Comparison of ENCODE assay signal across 33 cellular contexts in the genomic region with DNA sequence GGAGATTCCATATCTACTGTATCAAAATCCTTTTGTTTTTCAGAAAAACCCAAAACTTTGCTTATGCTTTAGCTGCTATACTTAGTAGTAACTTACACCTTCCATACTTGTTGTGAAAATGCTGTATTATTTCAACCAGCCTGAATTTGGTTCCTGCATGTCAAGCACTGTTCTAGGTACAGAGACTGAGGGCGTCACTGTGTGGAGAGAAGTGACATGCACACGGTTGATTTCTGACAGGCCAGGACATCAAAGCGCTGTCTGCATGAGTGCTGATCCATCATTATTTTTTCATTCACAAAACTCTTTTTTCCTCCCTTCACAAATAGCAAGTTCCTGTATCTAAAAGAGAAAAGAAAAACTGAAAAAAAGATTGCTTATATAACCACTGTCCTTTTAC.
"Had no signal": no experiment of that assay in that cellular context is flagged by ENCODE, and none has a peak within 500 bp of the region (broad histone marks: within the 10 kb centered on the region; RNA-seq: fewer than 3 reads in every experiment).

No MANE protein-coding gene starts in this region.

- H3K27me3 ChIP-seq: adrenal gland, brain microvascular endothelial cell, esophagus muscularis mucosa, foreskin keratinocyte, gastrocnemius medialis, heart left ventricle had no signal

- H3K27ac ChIP-seq: adrenal gland, brain microvascular endothelial cell, esophagus muscularis mucosa, foreskin keratinocyte, gastrocnemius medialis, heart left ventricle, WERI-Rb-1 had no signal

- DNase-seq: activated B cell treated with CpG ODN at 0.5 μM for 24 hours; activated CD4-positive, alpha-beta T cell treated with anti-CD3 and anti-CD28 coated beads for 48 hours; activated CD4-positive, alpha-beta T cell treated with anti-CD3 and anti-CD28 coated beads, Interleukin-2, amount 50 U/mL, for 1 hour; activated CD4-positive, alpha-beta T cell treated with anti-CD3 and anti-CD28 coated beads, Interleukin-2, amount 50 U/mL, for 48 hours; activated CD8-positive, alpha-beta memory T cell treated with anti-CD3 and anti-CD28 coated beads for 24 hours; activated CD8-positive, alpha-beta T cell treated with anti-CD3 and anti-CD28 coated beads for 36 hours; activated effector memory CD4-positive, alpha-beta T cell treated with anti-CD3 and anti-CD28 coated beads, Interleukin-2, amount 50 U/mL, for 16 hours; activated naive CD4-positive, alpha-beta T cell treated with anti-CD3 and anti-CD28 coated beads for 36 hours; activated naive CD8-positive, alpha-beta T cell treated with anti-CD3 and anti-CD28 coated beads for 36 hours; activated naive CD8-positive, alpha-beta T cell treated with anti-CD3 and anti-CD28 coated beads, Interleukin-2, amount 50 U/mL, for 24 hours; activated T-cell treated with anti-CD3 and anti-CD28 coated beads, Interleukin-2, amount 50 U/mL, for 4 hours; adrenal gland; amygdala; aorta; brain microvascular endothelial cell; cortex of kidney; dermis blood vessel endothelial cell; effector CD4-positive, alpha-beta T cell; effector memory CD8-positive, alpha-beta T cell; erythroblast; foreskin keratinocyte; gastrocnemius medialis; glutamatergic neuron; heart left ventricle; T-helper 17 cell; T1000; WERI-Rb-1 had no signal

- H3K36me3 ChIP-seq: gastrocnemius medialis had no signal

- H3K4me1 ChIP-seq: foreskin keratinocyte had no signal

- H3K9me3 Mint-ChIP-seq: activated B cell treated with CpG ODN at 0.5 μM for 24 hours; activated CD8-positive, alpha-beta T cell treated with anti-CD3 and anti-CD28 coated beads for 36 hours; activated naive CD4-positive, alpha-beta T cell treated with anti-CD3 and anti-CD28 coated beads for 36 hours; activated naive CD4-positive, alpha-beta T cell treated with anti-CD3 and anti-CD28 coated beads, Interleukin-2, amount 50 U/mL, for 24 hours; activated naive CD8-positive, alpha-beta T cell treated with anti-CD3 and anti-CD28 coated beads for 36 hours; activated naive CD8-positive, alpha-beta T cell treated with anti-CD3 and anti-CD28 coated beads, Interleukin-2, amount 50 U/mL, for 24 hours; activated T-cell treated with anti-CD3 and anti-CD28 coated beads, Interleukin-2, amount 50 U/mL, for 4 hours; activated T-helper 2 cell treated with anti-CD3 and anti-CD28 coated beads, Interferon-gamma antibody, Interleukin-2, Interleukin-4, amounts not matched to agents 10 μg/mL and 5 μg/mL and 100 μg/mL, durations not matched to agents 14 hours and 24 hours and 36 hours; central memory CD8-positive, alpha-beta T cell; effector memory CD8-positive, alpha-beta T cell; T-helper 2 cell treated with Interferon-gamma antibody and Interleukin-4, amounts not matched to agents 5 μg/mL and 100 μg/mL, for 36 hours had no signal

- H3K27ac Mint-ChIP-seq: activated B cell treated with CpG ODN at 0.5 μM for 24 hours; activated CD8-positive, alpha-beta T cell treated with anti-CD3 and anti-CD28 coated beads for 36 hours; activated naive CD4-positive, alpha-beta T cell treated with anti-CD3 and anti-CD28 coated beads for 36 hours; activated naive CD4-positive, alpha-beta T cell treated with anti-CD3 and anti-CD28 coated beads, Interleukin-2, amount 50 U/mL, for 24 hours; activated naive CD8-positive, alpha-beta T cell treated with anti-CD3 and anti-CD28 coated beads for 36 hours; activated naive CD8-positive, alpha-beta T cell treated with anti-CD3 and anti-CD28 coated beads, Interleukin-2, amount 50 U/mL, for 24 hours; activated T-helper 2 cell treated with anti-CD3 and anti-CD28 coated beads, Interferon-gamma antibody, Interleukin-2, Interleukin-4, amounts not matched to agents 10 μg/mL and 5 μg/mL and 100 μg/mL, durations not matched to agents 14 hours and 24 hours and 36 hours; T-helper 2 cell treated with Interferon-gamma antibody and Interleukin-4, amounts not matched to agents 5 μg/mL and 100 μg/mL, for 36 hours had no signal

- H3K4me1 Mint-ChIP-seq: activated naive CD8-positive, alpha-beta T cell treated with anti-CD3 and anti-CD28 coated beads, Interleukin-2, amount 50 U/mL, for 24 hours had no signal

- H3K27me3 Mint-ChIP-seq: activated B cell treated with CpG ODN at 0.5 μM for 24 hours; activated CD8-positive, alpha-beta T cell treated with anti-CD3 and anti-CD28 coated beads for 36 hours; activated naive CD4-positive, alpha-beta T cell treated with anti-CD3 and anti-CD28 coated beads, Interleukin-2, amount 50 U/mL, for 24 hours; activated naive CD8-positive, alpha-beta T cell treated with anti-CD3 and anti-CD28 coated beads for 36 hours; activated naive CD8-positive, alpha-beta T cell treated with anti-CD3 and anti-CD28 coated beads, Interleukin-2, amount 50 U/mL, for 24 hours; central memory CD8-positive, alpha-beta T cell; effector memory CD8-positive, alpha-beta T cell; T-helper 17 cell had no signal

- ATAC-seq: activated CD4-positive, CD25-positive, alpha-beta regulatory T cell treated with anti-CD3 and anti-CD28 coated beads, Interleukin-2, amount 50 U/mL, for 24 hours; activated CD8-positive, alpha-beta T cell treated with anti-CD3 and anti-CD28 coated beads for 36 hours; activated naive CD8-positive, alpha-beta T cell treated with anti-CD3 and anti-CD28 coated beads, Interleukin-2, amount 50 U/mL, for 24 hours; activated T-cell treated with anti-CD3 and anti-CD28 coated beads, Interleukin-2, amount 50 U/mL, for 4 hours; effector memory CD8-positive, alpha-beta T cell; foreskin keratinocyte; gastrocnemius medialis; heart left ventricle; T-helper 17 cell had no signal

- H3K4me3 Mint-ChIP-seq: activated B cell treated with CpG ODN at 0.5 μM for 24 hours; activated CD8-positive, alpha-beta T cell treated with anti-CD3 and anti-CD28 coated beads for 36 hours; activated naive CD4-positive, alpha-beta T cell treated with anti-CD3 and anti-CD28 coated beads for 36 hours; activated naive CD4-positive, alpha-beta T cell treated with anti-CD3 and anti-CD28 coated beads, Interleukin-2, amount 50 U/mL, for 24 hours; activated naive CD8-positive, alpha-beta T cell treated with anti-CD3 and anti-CD28 coated beads for 36 hours; activated naive CD8-positive, alpha-beta T cell treated with anti-CD3 and anti-CD28 coated beads, Interleukin-2, amount 50 U/mL, for 24 hours; activated T-cell treated with anti-CD3 and anti-CD28 coated beads, Interleukin-2, amount 50 U/mL, for 4 hours; central memory CD8-positive, alpha-beta T cell; effector memory CD8-positive, alpha-beta T cell; T-helper 17 cell; T-helper 2 cell treated with Interferon-gamma antibody and Interleukin-4, amounts not matched to agents 5 μg/mL and 100 μg/mL, for 36 hours had no signal

- H3K4me3 ChIP-seq: adrenal gland, esophagus muscularis mucosa, gastrocnemius medialis, heart left ventricle had no signal

- H3K9me3 ChIP-seq: adrenal gland, esophagus muscularis mucosa, gastrocnemius medialis, heart left ventricle had no signal
